Comparison of ENCODE assay signal across 8 cellular contexts in genomic region chr16:3158014-3158497, GRCh38. TPM values are rescaled to one million over a fixed set of nuclear protein-coding genes. Genes with fewer than 3 reads are reported as not detected.
A peak's percentile ranks its signal among the peaks of the same experiment; 100 is the strongest.
DNase-seq lines count a peak whose midpoint lies in the region; FAIRE-seq and TF ChIP-seq lines count a peak whose summit lies in the region.

No MANE protein-coding gene starts in this region.

- H3K36me3 Mint-ChIP-seq in T-helper 2 cell treated with Interferon-gamma antibody and Interleukin-4, amounts not matched to agents 5 μg/mL and 100 μg/mL, for 36 hours (ENCODE audit: low read depth), result peaks cover 1% of the 10 kb centered on the region

- H2AFZ ChIP-seq in neural cell (ENCODE audit: low read depth, low read length), result no peak overlapping the region

- H3K27me3 ChIP-seq in neural cell (ENCODE audit: insufficient read depth, low read depth, low read length), result peaks cover 41% of the 10 kb centered on the region

- no peaks in the 10 kb centered on the region for H4K20me1 ChIP-seq in neural cell (ENCODE audit: insufficient read depth)

- no peaks in the 10 kb centered on the region for H3K9me2 ChIP-seq in neural cell (ENCODE audit: insufficient read depth, low read length)

- no peak for FAIRE-seq in H54 (lab: Jason Lieb, UNC)

- H3K4me3 Mint-ChIP-seq in T-helper 2 cell treated with Interferon-gamma antibody and Interleukin-4, amounts not matched to agents 5 μg/mL and 100 μg/mL, for 36 hours, result peak overlapping the region; percentile 85

- H3K4me2 ChIP-seq in neural cell (ENCODE audit: low read length), result no peak overlapping the region

- TF ChIP-seq EP300 in neural cell (conservative IDR thresholded peaks at IDR 0.05; ENCODE audit: poor library complexity, severe bottlenecking), result no peak

- H3F3A ChIP-seq in neural cell (ENCODE audit: insufficient read depth, low read length, poor library complexity, severe bottlenecking), result no peaks in the 10 kb centered on the region

- H3K9ac ChIP-seq in neural cell (ENCODE audit: low read length), result no peak overlapping the region

- H3K4me1 Mint-ChIP-seq in T-helper 2 cell treated with Interferon-gamma antibody and Interleukin-4, amounts not matched to agents 5 μg/mL and 100 μg/mL, for 36 hours (ENCODE audit: low read depth), result peaks cover 34% of the 10 kb centered on the region

- TF ChIP-seq RAD21 in neural cell (conservative IDR thresholded peaks at IDR 0.05), result no peak

- H3K4me3 ChIP-seq in epithelial cell of esophagus (ENCODE audit: low read length) (peak overlapping the region; percentile 67), neural cell (ENCODE audit: low read length) (peak overlapping the region; percentile 63)

- no peaks in the 10 kb centered on the region for H3K79me2 ChIP-seq in neural cell (replicated peaks; ENCODE audit: insufficient read depth, low read length)

- H3K36me3 ChIP-seq in neural cell (ENCODE audit: insufficient read depth, low read length), result no peaks in the 10 kb centered on the region

- no peak for DNase-seq in T-helper 2 cell treated with Interferon-gamma antibody and Interleukin-4, amounts not matched to agents 5 μg/mL and 100 μg/mL, for 36 hours (ENCODE audit: low spot score)
- no peak for DNase-seq in T-helper 2 cell
- DNase-seq in RPMI7951 (ENCODE audit: low read depth), result peak; percentile 42
- no peak for DNase-seq in epithelial cell of esophagus (ENCODE audit: low read depth)
- no peak for DNase-seq in DMS79 (lab: John Stamatoyannopoulos, UW)
- no peak for DNase-seq in H54 (ENCODE audit: insufficient read length, low spot score)
- DNase-seq in NCI-H187 treated with DMSO at 0.1 percent for 48 hours (lab: John Stamatoyannopoulos, UW), result no peak

- TF ChIP-seq CTCF in epithelial cell of esophagus (IDR thresholded peaks at IDR 0.05; ENCODE audit: insufficient read depth, low read depth, low read length, missing control alignments) (no peak), neural cell (IDR thresholded peaks at IDR 0.05; ENCODE audit: poor library complexity, severe bottlenecking) (no peak)

- no peak for TF ChIP-seq POLR2A in H54 (IDR thresholded peaks at IDR 0.05; ENCODE audit: low read depth, low read length)

- no peaks in the 10 kb centered on the region for H3K9me3 ChIP-seq in neural cell (ENCODE audit: low read length)

- no peaks in the 10 kb centered on the region for H3K9me3 Mint-ChIP-seq in T-helper 2 cell treated with Interferon-gamma antibody and Interleukin-4, amounts not matched to agents 5 μg/mL and 100 μg/mL, for 36 hours

- H3K27ac Mint-ChIP-seq in T-helper 2 cell treated with Interferon-gamma antibody and Interleukin-4, amounts not matched to agents 5 μg/mL and 100 μg/mL, for 36 hours, result peak overlapping the region; percentile 67

- peaks cover 34% of the 10 kb centered on the region for H3K27me3 Mint-ChIP-seq in T-helper 2 cell treated with Interferon-gamma antibody and Interleukin-4, amounts not matched to agents 5 μg/mL and 100 μg/mL, for 36 hours (ENCODE audit: low read depth)

- H3K27ac ChIP-seq in neural cell (ENCODE audit: low read length), result no peak overlapping the region

TF ChIP-seq in neural cell, 6 proteins besides CTCF, POLR2A, EP300 and RAD21:
- TF ChIP-seq EZH2 (IDR thresholded peaks at IDR 0.05; ENCODE audit: borderline replicate concordance, insufficient read depth, low read length, poor library complexity, severe bottlenecking), result peak; percentile 74
- no peak for TF ChIP-seq MXI1 (conservative IDR thresholded peaks at IDR 0.05; ENCODE audit: poor library complexity, severe bottlenecking)

RNA-seq across cellular contexts. Expression of gene ZNF213, which starts 23.2 kb away (rescaled TPM):
- 1.6 and 2.0 TPM in 2 replicates for total RNA-seq in RPMI7951 (2014; rRNA removed; shearing (Covaris generic))
- polyA plus RNA-seq in neural cell, result 5.1 and 9.8 TPM in 2 replicates
- 11.6 and 17.0 TPM in 2 replicates for polyA minus RNA-seq in neural cell

RNA-seq across cellular contexts. Expression of gene OR1F1, which starts 29.9 kb away (rescaled TPM):
- 0.36 TPM in 1 of 2 replicates, not detected in the other for total RNA-seq in RPMI7951 (2014; rRNA removed; shearing (Covaris generic))
- 2.5 and 2.7 TPM in 2 replicates for polyA plus RNA-seq in neural cell
- polyA minus RNA-seq in neural cell, result 0.69 and 1.7 TPM in 2 replicates

RNA-seq across cellular contexts. Expression of gene ZNF205, which starts 45.7 kb away (rescaled TPM):
- 8.8 and 9.3 TPM in 2 replicates for total RNA-seq in RPMI7951 (2014; rRNA removed; shearing (Covaris generic))
- polyA plus RNA-seq in neural cell, result 30.0 and 39.4 TPM in 2 replicates
- polyA minus RNA-seq in neural cell, result 26.9 and 31.9 TPM in 2 replicates

RNA-seq across cellular contexts. Expression of gene ZSCAN10, which starts 59.0 kb away (rescaled TPM):
- not detected in 2 replicates for total RNA-seq in RPMI7951 (2014; rRNA removed; shearing (Covaris generic))
- polyA plus RNA-seq in neural cell, result 0.10 TPM in 1 of 2 replicates, not detected in the other
- not detected in 2 replicates for polyA minus RNA-seq in neural cell
